ENCODE assay signal across 8 cellular contexts in genomic region chr9:21560281-21560745, GRCh38.
DNase-seq lines count a peak whose midpoint lies in the region; ATAC-seq and TF ChIP-seq lines count a peak whose summit lies in the region.

No MANE protein-coding gene starts in this region.

- peak overlapping the region; percentile 98 for H3K4me3 ChIP-seq in ACC112 (ENCODE audit: low read depth, low read length)
- peak overlapping the region; percentile 79 for H3K4me3 ChIP-seq in HUES48 (ENCODE audit: low read depth, low read length)
- H3K4me3 ChIP-seq in colonic mucosa: peak overlapping the region; percentile 46

- H3K27me3 ChIP-seq in ACC112 (ENCODE audit: insufficient read depth, low read length) (no peaks in the 10 kb centered on the region), HUES48 (ENCODE audit: control insufficient read depth, insufficient read depth, low read length) (peaks cover 33% of the 10 kb centered on the region), colonic mucosa (peaks cover 45% of the 10 kb centered on the region)

- intact Hi-C loops in colonic mucosa (cut with DNase I): no loop called here

- H3K27ac ChIP-seq in ACC112 (ENCODE audit: low read depth, low read length): peak overlapping the region; percentile 100
- no peak overlapping the region for H3K27ac ChIP-seq in HUES48 (ENCODE audit: low read depth, low read length)
- no peak overlapping the region for H3K27ac ChIP-seq in colonic mucosa

- H3K9me3 ChIP-seq in HUES48 (ENCODE audit: control insufficient read depth, insufficient read depth, low read length): no peaks in the 10 kb centered on the region
- H3K9me3 ChIP-seq in colonic mucosa: no peaks in the 10 kb centered on the region

- H3K36me3 Mint-ChIP-seq in naive B cell: no peaks in the 10 kb centered on the region

- peaks cover 12 to 15% (median 14%) of the 10 kb centered on the region in 3 donors for H3K4me1 Mint-ChIP-seq in naive B cell

- ATAC-seq in naive B cell (ENCODE audit: low read depth in 2 of 2) (no peak), GM18505 (IDR thresholded peaks at IDR 0.05; ENCODE audit: unreplicated experiment) (no peak), HG03196 (IDR thresholded peaks at IDR 0.05; ENCODE audit: unreplicated experiment) (no peak), HG03457 (IDR thresholded peaks at IDR 0.05; ENCODE audit: unreplicated experiment) (no peak)

- H3K9ac ChIP-seq in HUES48 (ENCODE audit: low read depth, low read length) (0 out of 2 replicates have a peak overlapping the region, but pooled peaks have one; percentile 58), colonic mucosa (ENCODE audit: low read depth in 2 of 2, low read length in 2 of 2) (no peak overlapping the region)

- H3K4me3 Mint-ChIP-seq in naive B cell: peak overlapping the region; percentile 52 to 89 (median 80)

- no peak for TF ChIP-seq CTCF in colonic mucosa (IDR thresholded peaks at IDR 0.05)

- H3K79me2 ChIP-seq in ACC112 (ENCODE audit: control insufficient read depth, insufficient read depth, low read length, unreplicated experiment): peaks cover 84% of the 10 kb centered on the region

- TF ChIP-seq POLR2A in GM18505 (IDR thresholded peaks at IDR 0.05; ENCODE audit: borderline replicate concordance, extremely low read depth, insufficient read depth, insufficient read length) (no peak), erythroblast (IDR thresholded peaks at IDR 0.05; ENCODE audit: low read length) (no peak)

- H3K9me3 Mint-ChIP-seq in naive B cell: no peaks in the 10 kb centered on the region

- no peak for DNase-seq in colonic mucosa
- DNase-seq in naive B cell: no peak
- no peak for DNase-seq in erythroblast (lab: John Stamatoyannopoulos, UW)

- H3K27me3 Mint-ChIP-seq in naive B cell: peaks cover 54 to 55% (median 55%) of the 10 kb centered on the region in 3 donors

- peak overlapping the region; percentile 92 for H2AFZ ChIP-seq in ACC112 (ENCODE audit: low read length, unreplicated experiment)

- peaks cover 40% of the 10 kb centered on the region for H3K4me1 ChIP-seq in ACC112 (ENCODE audit: control insufficient read depth, insufficient read depth, low read length, unreplicated experiment)
- peaks cover 25% of the 10 kb centered on the region; the same call in 1 of the 2 replicates for H3K4me1 ChIP-seq in HUES48 (ENCODE audit: control insufficient read depth, insufficient read depth, low read length)
- H3K4me1 ChIP-seq in colonic mucosa: no peaks in the 10 kb centered on the region

- no peak overlapping the region for H3K27ac Mint-ChIP-seq in naive B cell

- H3K36me3 ChIP-seq in ACC112 (ENCODE audit: insufficient read depth, low read length) (peaks cover 21% of the 10 kb centered on the region), HUES48 (ENCODE audit: control insufficient read depth, insufficient read depth, low read length) (no peaks in the 10 kb centered on the region), colonic mucosa (no peaks in the 10 kb centered on the region)

Comparison
In these comparisons a context has a peak if more than half of its experiments do, and no peak if none do; other contexts are left out.
1. H3K4me3 ChIP-seq: peak in every context shown above with its lines; median percentile 98 in ACC112; 79 in HUES48; 46 in colonic mucosa.